1 cellular context compared by ENCODE assay signal in the genomic region with DNA sequence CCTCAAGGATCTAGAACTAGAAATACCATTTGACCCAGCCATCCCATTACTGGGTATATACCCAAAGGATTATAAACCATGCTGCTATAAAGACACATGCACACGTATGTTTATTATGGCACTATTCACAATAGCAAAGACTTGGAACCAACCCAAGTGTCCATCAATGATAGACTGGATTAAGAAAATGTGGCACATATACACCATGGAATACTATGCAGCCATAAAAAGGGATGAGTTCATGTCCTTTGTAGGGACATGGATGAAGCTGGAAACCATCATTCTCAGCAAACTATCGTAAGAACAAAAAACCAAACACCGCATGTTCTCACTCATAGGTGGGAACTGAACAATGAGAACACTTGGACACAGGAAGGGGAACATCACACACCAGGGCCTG.
TF ChIP-seq lines count a peak whose summit lies in the region.

No MANE protein-coding gene starts in this region.

TF ChIP-seq in K562, 482 proteins besides CTCF, POLR2A, EP300 and RAD21:
- TF ChIP-seq HDAC1 (IDR thresholded peaks at IDR 0.05): 0 out of 4 replicates have a peak, but pooled peaks of 1 of the 2 experiments have one; percentile 14
- TF ChIP-seq KDM1A (IDR thresholded peaks at IDR 0.05): peak in 1 of 2 experiments; percentile 31; a peak in 1 of 4 replicates
- peak; percentile 77 for TF ChIP-seq BCOR (IDR thresholded peaks at IDR 0.05)
